In genomic region chr1:171476829-171477228, GRCh38 we compare ENCODE assay signal across 2 cellular contexts.
TF ChIP-seq lines count a peak whose summit lies in the region.

No MANE protein-coding gene starts in this region.

TF ChIP-seq in HepG2, 621 proteins besides CTCF, POLR2A, EP300 and RAD21:
- TF ChIP-seq MLLT10 (CRISPR knock-in tag; IDR thresholded peaks at IDR 0.05): no peak
- TF ChIP-seq ZFP36L1 (CRISPR knock-in tag; IDR thresholded peaks at IDR 0.05): no peak
- TF ChIP-seq CEBPB (IDR thresholded peaks at IDR 0.05; ENCODE audit: borderline replicate concordance, low read depth, low read length): peak; percentile 53; the same call in 1 of the 2 replicates
- TF ChIP-seq REST (IDR thresholded peaks at IDR 0.05; ENCODE audit: borderline replicate concordance in 1 of 2, low read depth in 1 of 2, low read length in 2 of 2): no peak
- TF ChIP-seq ZMAT5 (CRISPR knock-in tag; IDR thresholded peaks at IDR 0.05; ENCODE audit: borderline replicate concordance, low read depth): no peak

TF ChIP-seq in K562, 482 proteins besides CTCF, POLR2A, EP300 and RAD21:
- TF ChIP-seq ZNF445 (CRISPR knock-in tag; IDR thresholded peaks at IDR 0.05; ENCODE audit: low read depth) (no peak), E2F5 (CRISPR knock-in tag; IDR thresholded peaks at IDR 0.05) (no peak), ZNF41 (CRISPR knock-in tag; conservative IDR thresholded peaks at IDR 0.05) (no peak), CEBPB (tag; IDR thresholded peaks at IDR 0.05) (peak; percentile 92), CEBPG (CRISPR knock-in tag; IDR thresholded peaks at IDR 0.05) (no peak), CEBPG (tag; conservative IDR thresholded peaks at IDR 0.05 in 1 of 2, IDR thresholded peaks at IDR 0.05 in 1 of 2) (peak; percentile 62 to 91)
TF ChIP-seq in K562: peak in this region for 2.
